Comparison of ENCODE assay signal across 8 cellular contexts in genomic region chr5:69093771-69094570, GRCh38. TPM values are rescaled to one million over a fixed set of nuclear protein-coding genes. Genes with fewer than 3 reads are reported as not detected.
DNase-seq lines count a peak whose midpoint lies in the region; ATAC-seq and TF ChIP-seq lines count a peak whose summit lies in the region.

Gene SLC30A5, plus strand, starts transcription at chr5:69094014. Its CDS starts 242 bp downstream, at chr5:69094256.

- H3F3A ChIP-seq in GM23338 (replicated peaks; ENCODE audit: low read depth) = no peaks in the 10 kb centered on the region

- peaks cover 8% of the 10 kb centered on the region; the same call in 2 of the 3 replicates for H3K36me3 Mint-ChIP-seq in GM23338 (ENCODE audit: low read depth)
- peaks cover 37% of the 10 kb centered on the region for H3K36me3 Mint-ChIP-seq in activated T-helper 2 cell treated with anti-CD3 and anti-CD28 coated beads, Interferon-gamma antibody, Interleukin-2, Interleukin-4, amounts not matched to agents 10 μg/mL and 5 μg/mL and 100 μg/mL, durations not matched to agents 14 hours and 24 hours and 36 hours (ENCODE audit: low read depth)
- no peaks in the 10 kb centered on the region for H3K36me3 Mint-ChIP-seq in natural killer cell treated with Interleukin-12 subunit alpha and Interleukin-12 subunit beta and Interleukin-15 and Interleukin-18, amount 100 ng/mL, for 72 hours
- H3K36me3 Mint-ChIP-seq in stimulated activated naive CD8-positive, alpha-beta T cell treated with anti-CD3 and anti-CD28 coated beads, Interleukin-15, Interleukin-2, amounts not matched to agents 100 ng/mL and 50 ng/mL, for 24 hours (ENCODE audit: low read depth) = peaks cover 18% of the 10 kb centered on the region

- intact Hi-C loops in activated T-helper 2 cell treated with anti-CD3 and anti-CD28 coated beads, Interferon-gamma antibody, Interleukin-2, Interleukin-4, amounts not matched to agents 10 μg/mL and 5 μg/mL and 100 μg/mL, durations not matched to agents 14 hours and 24 hours and 36 hours (cut with micrococcal nuclease) = loop anchor here (1.0 to 5.0 kb wide), 7 partner anchors 52 to 276 kb away; partner anchors contain the start of genes CCNB1 and CDK7

- H3K9me2 ChIP-seq in GM23338 (ENCODE audit: insufficient read depth) = no peaks in the 10 kb centered on the region

- POLR2A ChIA-PET in RWPE1 (lab: Yijun Ruan, JAX; ENCODE audit: low non-redundant PET) = interaction anchor here (0.6 to 1.1 kb wide), 5 partner anchors 13 to 242 kb away, joined by 3 to 4 read pairs (median 3); partner anchors contain the start of gene CENPH

- H3K27me3 ChIP-seq in GM23338 (ENCODE audit: insufficient read depth) = no peaks in the 10 kb centered on the region

- peak; percentile 97 for ATAC-seq in GM23338
- peak; percentile 100 for ATAC-seq in natural killer cell treated with Interleukin-12 subunit alpha and Interleukin-12 subunit beta and Interleukin-15 and Interleukin-18, amount 100 ng/mL, for 72 hours

- CTCF ChIA-PET in RWPE1 (lab: Yijun Ruan, JAX) = interaction anchor here (0.5 to 1.6 kb wide), 35 partner anchors 10 to 828 kb away, joined by 3 to 23 read pairs (median 4); partner anchors contain the start of genes AK6, CCDC125, CENPH and MARVELD2

- peaks cover 13% of the 10 kb centered on the region for H3K4me1 Mint-ChIP-seq in GM23338
- peaks cover 23% of the 10 kb centered on the region for H3K4me1 Mint-ChIP-seq in activated T-helper 2 cell treated with anti-CD3 and anti-CD28 coated beads, Interferon-gamma antibody, Interleukin-2, Interleukin-4, amounts not matched to agents 10 μg/mL and 5 μg/mL and 100 μg/mL, durations not matched to agents 14 hours and 24 hours and 36 hours (ENCODE audit: low read depth)
- H3K4me1 Mint-ChIP-seq in natural killer cell treated with Interleukin-12 subunit alpha and Interleukin-12 subunit beta and Interleukin-15 and Interleukin-18, amount 100 ng/mL, for 72 hours (ENCODE audit: low read depth in 2 of 2) = peaks cover 14 to 20% of the 10 kb centered on the region in 2 donors
- peaks cover 34% of the 10 kb centered on the region for H3K4me1 Mint-ChIP-seq in stimulated activated naive CD8-positive, alpha-beta T cell treated with anti-CD3 and anti-CD28 coated beads, Interleukin-15, Interleukin-2, amounts not matched to agents 100 ng/mL and 50 ng/mL, for 24 hours (ENCODE audit: low read depth)

- TF ChIP-seq CTCF in GM23338 (conservative IDR thresholded peaks at IDR 0.05; ENCODE audit: low read depth in 2 of 2) (peak; percentile 94 to 99), LNCAP (IDR thresholded peaks at IDR 0.05) (peak; percentile 88), RWPE1 (conservative IDR thresholded peaks at IDR 0.05; ENCODE audit: low read depth) (peak; percentile 97), fibroblast of mammary gland (conservative IDR thresholded peaks at IDR 0.05; ENCODE audit: control insufficient read depth, insufficient read depth, low read depth, low read length) (peak; percentile 93)

- no peaks in the 10 kb centered on the region for H3K36me3 ChIP-seq in GM23338 (ENCODE audit: insufficient read depth)

- H3K27ac Mint-ChIP-seq in GM23338 = peak within 1 kb of the TSS; percentile 93
- H3K27ac Mint-ChIP-seq in activated T-helper 2 cell treated with anti-CD3 and anti-CD28 coated beads, Interferon-gamma antibody, Interleukin-2, Interleukin-4, amounts not matched to agents 10 μg/mL and 5 μg/mL and 100 μg/mL, durations not matched to agents 14 hours and 24 hours and 36 hours = peak within 1 kb of the TSS; percentile 94
- H3K27ac Mint-ChIP-seq in natural killer cell treated with Interleukin-12 subunit alpha and Interleukin-12 subunit beta and Interleukin-15 and Interleukin-18, amount 100 ng/mL, for 72 hours = peak within 1 kb of the TSS; percentile 88 to 90
- H3K27ac Mint-ChIP-seq in stimulated activated naive CD8-positive, alpha-beta T cell treated with anti-CD3 and anti-CD28 coated beads, Interleukin-15, Interleukin-2, amounts not matched to agents 100 ng/mL and 50 ng/mL, for 24 hours = peak within 1 kb of the TSS; percentile 94

- peak within 1 kb of the TSS; percentile 92 for H3K4me3 Mint-ChIP-seq in GM23338
- H3K4me3 Mint-ChIP-seq in activated T-helper 2 cell treated with anti-CD3 and anti-CD28 coated beads, Interferon-gamma antibody, Interleukin-2, Interleukin-4, amounts not matched to agents 10 μg/mL and 5 μg/mL and 100 μg/mL, durations not matched to agents 14 hours and 24 hours and 36 hours (ENCODE audit: low read depth) = peak within 1 kb of the TSS; percentile 92
- peak within 1 kb of the TSS; percentile 87 for H3K4me3 Mint-ChIP-seq in natural killer cell treated with Interleukin-12 subunit alpha and Interleukin-12 subunit beta and Interleukin-15 and Interleukin-18, amount 100 ng/mL, for 72 hours
- H3K4me3 Mint-ChIP-seq in stimulated activated naive CD8-positive, alpha-beta T cell treated with anti-CD3 and anti-CD28 coated beads, Interleukin-15, Interleukin-2, amounts not matched to agents 100 ng/mL and 50 ng/mL, for 24 hours = peak within 1 kb of the TSS; percentile 95

- peak within 1 kb of the TSS; percentile 80 for H2AFZ ChIP-seq in GM23338

- no peaks in the 10 kb centered on the region for H3K9me3 Mint-ChIP-seq in GM23338
- H3K9me3 Mint-ChIP-seq in activated T-helper 2 cell treated with anti-CD3 and anti-CD28 coated beads, Interferon-gamma antibody, Interleukin-2, Interleukin-4, amounts not matched to agents 10 μg/mL and 5 μg/mL and 100 μg/mL, durations not matched to agents 14 hours and 24 hours and 36 hours = no peaks in the 10 kb centered on the region
- no peaks in the 10 kb centered on the region for H3K9me3 Mint-ChIP-seq in natural killer cell treated with Interleukin-12 subunit alpha and Interleukin-12 subunit beta and Interleukin-15 and Interleukin-18, amount 100 ng/mL, for 72 hours
- no peaks in the 10 kb centered on the region for H3K9me3 Mint-ChIP-seq in stimulated activated naive CD8-positive, alpha-beta T cell treated with anti-CD3 and anti-CD28 coated beads, Interleukin-15, Interleukin-2, amounts not matched to agents 100 ng/mL and 50 ng/mL, for 24 hours

- peaks cover 2% of the 10 kb centered on the region for H3K27me3 Mint-ChIP-seq in GM23338 (ENCODE audit: insufficient read depth, low read depth, poor library complexity)
- H3K27me3 Mint-ChIP-seq in activated T-helper 2 cell treated with anti-CD3 and anti-CD28 coated beads, Interferon-gamma antibody, Interleukin-2, Interleukin-4, amounts not matched to agents 10 μg/mL and 5 μg/mL and 100 μg/mL, durations not matched to agents 14 hours and 24 hours and 36 hours (ENCODE audit: low read depth) = no peaks in the 10 kb centered on the region
- H3K27me3 Mint-ChIP-seq in natural killer cell treated with Interleukin-12 subunit alpha and Interleukin-12 subunit beta and Interleukin-15 and Interleukin-18, amount 100 ng/mL, for 72 hours = no peaks in the 10 kb centered on the region
- no peaks in the 10 kb centered on the region for H3K27me3 Mint-ChIP-seq in stimulated activated naive CD8-positive, alpha-beta T cell treated with anti-CD3 and anti-CD28 coated beads, Interleukin-15, Interleukin-2, amounts not matched to agents 100 ng/mL and 50 ng/mL, for 24 hours

- H3K27ac ChIP-seq in GM23338 (ENCODE audit: low read depth) (no peak within 1 kb of the TSS), RWPE1 (peak within 1 kb of the TSS; percentile 87)

- H3K79me2 ChIP-seq in GM23338 (replicated peaks; ENCODE audit: insufficient read depth) = peaks cover 36% of the 10 kb centered on the region

- DNase-seq in EL = peak; percentile 100
- DNase-seq in GM23338 (ENCODE audit: low spot score) = peak; percentile 100
- DNase-seq in RWPE1 (ENCODE audit: low spot score) = peak; percentile 100
- DNase-seq in activated T-helper 2 cell treated with anti-CD3 and anti-CD28 coated beads, Interferon-gamma antibody, Interleukin-2, Interleukin-4, amounts not matched to agents 10 μg/mL and 5 μg/mL and 100 μg/mL, durations not matched to agents 14 hours and 24 hours and 36 hours (ENCODE audit: low spot score) = peak; percentile 99
- peak; percentile 100 for DNase-seq in fibroblast of mammary gland (ENCODE audit: low read depth)
- DNase-seq in natural killer cell treated with Interleukin-12 subunit alpha and Interleukin-12 subunit beta and Interleukin-15 and Interleukin-18, amount 100 ng/mL, for 72 hours (ENCODE audit: low spot score) = peak; percentile 99

- peaks cover 11% of the 10 kb centered on the region; the same call in 1 of the 2 replicates for H3K4me1 ChIP-seq in GM23338 (ENCODE audit: insufficient read depth)

- peak within 1 kb of the TSS; percentile 79 for H3K4me2 ChIP-seq in GM23338

- peak within 1 kb of the TSS; percentile 88 for H3K4me3 ChIP-seq in GM23338
- H3K4me3 ChIP-seq in fibroblast of mammary gland (ENCODE audit: control insufficient read depth, low read depth, low read length) = peak within 1 kb of the TSS; percentile 91

- no peaks in the 10 kb centered on the region for H4K20me1 ChIP-seq in GM23338 (replicated peaks; ENCODE audit: insufficient read depth)

TF ChIP-seq in GM23338, 12 proteins besides CTCF, POLR2A, EP300 and RAD21 (continues in another document):
- no peak for TF ChIP-seq ZNF114 (CRISPR knock-in tag; IDR thresholded peaks at IDR 0.05)

RNA-seq across cellular contexts. Expression of gene SLC30A5, which starts in this region (rescaled TPM):
- 39.7 and 43.2 TPM in 2 replicates for total RNA-seq in GM23338 (2014; rRNA removed; shearing (Covaris generic))
- polyA plus RNA-seq in GM23338 (2016; fragmentation: Nextera tagmentation; extraction: Ambion mirVana) = 33.7 and 38.2 TPM in 2 replicates
- total RNA-seq in activated T-helper 2 cell treated with anti-CD3 and anti-CD28 coated beads, Interferon-gamma antibody, Interleukin-2, Interleukin-4, amounts not matched to agents 10 μg/mL and 5 μg/mL and 100 μg/mL, durations not matched to agents 14 hours and 24 hours and 36 hours = 59.6 and 64.1 TPM in 2 replicates
- 10 to 100 TPM; 53.4 to 54.0 TPM for total RNA-seq in natural killer cell treated with Interleukin-12 subunit alpha and Interleukin-12 subunit beta and Interleukin-15 and Interleukin-18, amount 100 ng/mL, for 72 hours
